ENCODE assay signal across 15 cellular contexts in the genomic region with DNA sequence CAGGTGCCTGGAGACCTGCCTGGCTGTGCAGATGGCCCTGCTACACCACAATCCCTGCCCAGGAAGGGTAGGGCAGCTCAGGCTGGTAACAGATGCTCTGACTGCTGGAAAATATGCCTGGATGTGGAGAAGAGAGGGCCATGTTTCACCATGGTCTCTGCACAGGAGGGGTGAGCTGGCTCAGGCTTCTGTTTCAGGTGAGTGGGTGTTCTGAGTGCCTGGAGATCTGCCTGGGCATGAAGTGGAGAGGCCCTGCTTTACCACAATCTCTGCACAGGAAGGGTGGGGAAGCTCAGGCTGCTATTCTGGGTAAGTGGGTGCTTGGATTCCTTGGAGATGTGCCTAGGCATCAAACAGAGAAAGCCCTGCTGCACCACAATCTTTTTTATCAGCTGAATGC.
DNase-seq lines count a peak whose midpoint lies in the region; ATAC-seq, FAIRE-seq and TF ChIP-seq lines count a peak whose summit lies in the region.
"Had no signal": no experiment of that assay in that cellular context is flagged by ENCODE, and none has a peak within 500 bp of the region (broad histone marks: within the 10 kb centered on the region; RNA-seq: fewer than 3 reads in every experiment).

No MANE protein-coding gene starts in this region.

- CTCF ChIA-PET in HepG2 (lab: Yijun Ruan, JAX; ENCODE audit: low intra/inter-chr PET ratio, low total read pairs) = no interaction called here

- in situ Hi-C loops in HepG2 (cut with HindIII; ENCODE audit: extremely low pct_ligation_motif_present, low pct_unique_long_range_greater_than_20kb) = no loop called here

- H4K20me1 ChIP-seq in HepG2 (ENCODE audit: insufficient read depth, low read length) = no peaks in the 10 kb centered on the region

- H3K9me3 Mint-ChIP-seq in chondrocyte (ENCODE audit: low read depth) = peaks cover 7% of the 10 kb centered on the region

- no peaks in the 10 kb centered on the region for H3K4me1 ChIP-seq in HepG2 (ENCODE audit: insufficient read depth, low read length)
- H3K4me1 ChIP-seq: upper lobe of left lung had no signal

- H3K36me3 ChIP-seq in bronchial epithelial cell (ENCODE audit: control insufficient read depth, insufficient read depth, low read length) (no peaks in the 10 kb centered on the region), HepG2 (replicated peaks in 1 of 2; ENCODE audit: control insufficient read depth in 1 of 2, insufficient read depth in 2 of 2, low read length in 2 of 2) (no peaks in the 10 kb centered on the region)
- H3K36me3 ChIP-seq: upper lobe of left lung had no signal

- no peaks in the 10 kb centered on the region for H3K79me2 ChIP-seq in HepG2 (ENCODE audit: insufficient read depth, low read length)

- no peaks in the 10 kb centered on the region for H3K4me1 Mint-ChIP-seq in chondrocyte (ENCODE audit: low read depth)
- H3K4me1 Mint-ChIP-seq: CD4-positive, CD25-positive, alpha-beta regulatory T cell; naive thymus-derived CD4-positive, alpha-beta T cell had no signal

- TF ChIP-seq RAD21 in HepG2 (CRISPR knock-in tag; IDR thresholded peaks at IDR 0.05) = no peak

- TF ChIP-seq CTCF in bronchial epithelial cell (IDR thresholded peaks at IDR 0.05; ENCODE audit: insufficient read depth, low read length, severe bottlenecking) = no peak
- no peak for TF ChIP-seq CTCF in chondrocyte (IDR thresholded peaks at IDR 0.05)
- no peak for TF ChIP-seq CTCF in HepG2 (CRISPR knock-in tag; IDR thresholded peaks at IDR 0.05)

- no peak overlapping the region for H3K4me3 Mint-ChIP-seq in chondrocyte (ENCODE audit: unreplicated experiment)
- H3K4me3 Mint-ChIP-seq: naive thymus-derived CD4-positive, alpha-beta T cell had no signal

- TF ChIP-seq EP300 in HepG2 (IDR thresholded peaks at IDR 0.05; ENCODE audit: low read depth in 2 of 2, low read length in 2 of 2) (no peak), HepG2 (CRISPR knock-in tag; IDR thresholded peaks at IDR 0.05; ENCODE audit: borderline replicate concordance) (no peak)

- peaks cover 31% of the 10 kb centered on the region for H3K27me3 Mint-ChIP-seq in chondrocyte (ENCODE audit: low read depth)
- H3K27me3 Mint-ChIP-seq: CD4-positive, CD25-positive, alpha-beta regulatory T cell had no signal

- no peak overlapping the region for H2AFZ ChIP-seq in HepG2 (ENCODE audit: low read length)

- H3K9me3 ChIP-seq in HepG2 (ENCODE audit: low read length) = no peaks in the 10 kb centered on the region
- H3K9me3 ChIP-seq: upper lobe of left lung had no signal

- FAIRE-seq in bronchial epithelial cell (lab: Jason Lieb, UNC) (peak; percentile 90), HepG2 (lab: Jason Lieb, UNC) (no peak)

- H3K4me3 ChIP-seq in bronchial epithelial cell (ENCODE audit: low read depth, low read length) = peak overlapping the region; percentile 14
- no peak overlapping the region for H3K4me3 ChIP-seq in HepG2 (replicated peaks in 1 of 3; ENCODE audit: insufficient read depth in 1 of 3, low read depth in 2 of 3, low read length in 3 of 3)
- H3K4me3 ChIP-seq: SK-N-MC, upper lobe of left lung had no signal

- no peak overlapping the region for H3K4me2 ChIP-seq in HepG2 (ENCODE audit: low read depth, low read length)

- POLR2A ChIA-PET in HepG2 (lab: Yijun Ruan, JAX) = no interaction called here

- no peak overlapping the region for H3K27ac ChIP-seq in HepG2 (ENCODE audit: extremely low read length, insufficient read depth, low read length)
- H3K27ac ChIP-seq: SK-N-MC, upper lobe of left lung had no signal

- intact Hi-C loops in HepG2 (cut with micrococcal nuclease; ENCODE audit: unreplicated experiment) = no loop called here

- DNase-seq in DMS153 treated with DMSO at 0.1 percent for 48 hours (lab: John Stamatoyannopoulos, UW; ENCODE audit: unreplicated experiment) (peak; percentile 75), bronchial epithelial cell (ENCODE audit: low read depth) (peak; percentile 98), NCI-H2081 (lab: John Stamatoyannopoulos, UW) (no peak), chondrocyte (ENCODE audit: low spot score) (no peak), HepG2 (ENCODE audit: low spot score) (no peak), cerebellar nuclear complex (lab: John Stamatoyannopoulos, UW) (no peak)
- DNase-seq: activated CD4-positive, CD25-positive, alpha-beta regulatory T cell; activated effector memory CD4-positive, alpha-beta T cell treated with Interleukin-2 at 50 U/mL for 16 hours; CD4-positive, CD25-positive, alpha-beta regulatory T cell; naive thymus-derived CD4-positive, alpha-beta T cell; NCI-H748 treated with DMSO at 0.1 percent for 48 hours had no signal

- no peak overlapping the region for H3K9ac ChIP-seq in HepG2 (ENCODE audit: insufficient read depth, low read depth, low read length)

- no TSS peak for BruUV-seq in HepG2 (replicated peaks; lab: Mats Ljungman, UMichigan)

- ATAC-seq in GM18909 (IDR thresholded peaks at IDR 0.05; ENCODE audit: poor library complexity, unreplicated experiment) = peak; percentile 28
- peak; percentile 49 for ATAC-seq in HG03432 (IDR thresholded peaks at IDR 0.05; ENCODE audit: unreplicated experiment)
- no peak for ATAC-seq in HepG2
- ATAC-seq: naive thymus-derived CD4-positive, alpha-beta T cell had no signal

- H3K27me3 ChIP-seq in bronchial epithelial cell (ENCODE audit: control insufficient read depth, insufficient read depth, low read length) (no peaks in the 10 kb centered on the region), HepG2 (ENCODE audit: control insufficient read depth in 1 of 2, insufficient read depth in 2 of 2, low read length in 2 of 2) (no peaks in the 10 kb centered on the region)
- H3K27me3 ChIP-seq: upper lobe of left lung had no signal

- H3K36me3 Mint-ChIP-seq in chondrocyte (ENCODE audit: low read depth) = no peaks in the 10 kb centered on the region
- H3K36me3 Mint-ChIP-seq: CD4-positive, CD25-positive, alpha-beta regulatory T cell had no signal

- TF ChIP-seq POLR2A in HepG2 (IDR thresholded peaks at IDR 0.05; ENCODE audit: insufficient read depth in 1 of 2, low read depth in 2 of 2, low read length in 2 of 2) = no peak

- H3K27ac Mint-ChIP-seq in chondrocyte (ENCODE audit: unreplicated experiment) = no peak overlapping the region
- H3K27ac Mint-ChIP-seq: CD4-positive, CD25-positive, alpha-beta regulatory T cell; naive thymus-derived CD4-positive, alpha-beta T cell had no signal

TF ChIP-seq in HepG2, 621 proteins besides CTCF, POLR2A, EP300 and RAD21:
- no peak for TF ChIP-seq ZIK1 (CRISPR knock-in tag; IDR thresholded peaks at IDR 0.05; ENCODE audit: borderline replicate concordance, low read depth)
- TF ChIP-seq TEAD2 (CRISPR knock-in tag; IDR thresholded peaks at IDR 0.05) = no peak
- TF ChIP-seq ZNF614 (CRISPR knock-in tag; IDR thresholded peaks at IDR 0.05; ENCODE audit: borderline replicate concordance) = no peak
- no peak for TF ChIP-seq ZFYVE20 (CRISPR knock-in tag; IDR thresholded peaks at IDR 0.05; ENCODE audit: borderline replicate concordance, low read depth)
- TF ChIP-seq TFAP4 (IDR thresholded peaks at IDR 0.05; ENCODE audit: borderline replicate concordance, low read depth) = no peak
- TF ChIP-seq SIN3B (IDR thresholded peaks at IDR 0.05; ENCODE audit: low read length) = no peak

Comparison
In these comparisons a context has a peak if more than half of its experiments do, and no peak if none do; other contexts are left out.
1. DNase-seq: peak in DMS153 treated with DMSO at 0.1 percent for 48 hours (single experiment) and bronchial epithelial cell (single experiment); none in NCI-H2081 (0 of 2), chondrocyte (single experiment), HepG2 (single experiment) and cerebellar nuclear complex (0 of 2).